21 cellular contexts compared by ENCODE assay signal in the genomic region with DNA sequence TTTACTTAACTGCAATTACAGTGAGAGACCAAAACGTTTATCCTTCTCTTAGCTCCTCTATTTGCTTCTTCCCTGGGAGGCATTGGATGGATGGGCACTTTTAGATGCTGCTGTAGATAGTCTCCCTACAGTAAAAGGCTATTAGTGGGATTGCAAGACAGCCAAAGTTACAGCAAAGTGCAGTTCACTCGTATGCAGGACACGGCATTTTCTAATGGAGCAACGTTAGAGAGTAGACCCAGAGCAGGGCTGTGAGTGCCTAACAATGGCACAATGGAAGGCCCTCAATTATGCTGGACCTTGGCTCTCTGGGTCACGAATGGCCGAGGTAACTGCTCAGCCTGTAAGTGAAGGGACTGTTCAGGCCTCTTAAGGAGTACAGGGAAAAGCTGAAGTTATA.
DNase-seq lines count a peak whose midpoint lies in the region; ATAC-seq, FAIRE-seq and TF ChIP-seq lines count a peak whose summit lies in the region.
"Had no signal": no experiment of that assay in that cellular context is flagged by ENCODE, and none has a peak within 500 bp of the region (broad histone marks: within the 10 kb centered on the region; RNA-seq: fewer than 3 reads in every experiment).

No MANE protein-coding gene starts in this region.

- TF ChIP-seq CTCF in HepG2 (CRISPR knock-in tag; IDR thresholded peaks at IDR 0.05): no peak
- no peak for TF ChIP-seq CTCF in right lobe of liver (IDR thresholded peaks at IDR 0.05)
- no peak for TF ChIP-seq CTCF in neural cell (IDR thresholded peaks at IDR 0.05; ENCODE audit: poor library complexity, severe bottlenecking)
- no peak for TF ChIP-seq CTCF in vagina (IDR thresholded peaks at IDR 0.05)

- H3K9ac ChIP-seq in HepG2 (ENCODE audit: insufficient read depth, low read depth, low read length) (no peak overlapping the region), neural cell (ENCODE audit: low read length) (no peak overlapping the region)
- H3K9ac ChIP-seq: BLaER1 had no signal

- FAIRE-seq in HepG2 (lab: Jason Lieb, UNC): no peak
- FAIRE-seq: A204.1, D721Med, GM12891, GM18507 had no signal

- CTCF ChIA-PET in HepG2 (lab: Yijun Ruan, JAX; ENCODE audit: low intra/inter-chr PET ratio, low total read pairs): no interaction called here

- POLR2A ChIA-PET in HepG2 (lab: Yijun Ruan, JAX): no interaction called here

- intact Hi-C loops in HepG2 (cut with micrococcal nuclease; ENCODE audit: unreplicated experiment) (no loop called here), right lobe of liver (cut with DNase I) (no loop called here), vagina (cut with DNase I) (no loop called here)

- peak overlapping the region; percentile 56 for H2AFZ ChIP-seq in HepG2 (ENCODE audit: low read length)
- no peak overlapping the region for H2AFZ ChIP-seq in neural cell (ENCODE audit: low read depth, low read length)
- H2AFZ ChIP-seq: GM23338 had no signal

- TF ChIP-seq POLR2A in HepG2 (IDR thresholded peaks at IDR 0.05; ENCODE audit: insufficient read depth in 1 of 2, low read depth in 2 of 2, low read length in 2 of 2): no peak
- TF ChIP-seq POLR2A in right lobe of liver (IDR thresholded peaks at IDR 0.05): no peak
- no peak for TF ChIP-seq POLR2A in vagina (IDR thresholded peaks at IDR 0.05)

- no peak for TF ChIP-seq RAD21 in HepG2 (CRISPR knock-in tag; IDR thresholded peaks at IDR 0.05)
- TF ChIP-seq RAD21 in neural cell (conservative IDR thresholded peaks at IDR 0.05): peak; percentile 9

- no peaks in the 10 kb centered on the region for H3K79me2 ChIP-seq in HepG2 (ENCODE audit: insufficient read depth, low read length)
- no peaks in the 10 kb centered on the region for H3K79me2 ChIP-seq in neural cell (replicated peaks; ENCODE audit: insufficient read depth, low read length)

- H3K4me3 ChIP-seq in HepG2 (replicated peaks in 1 of 3; ENCODE audit: insufficient read depth in 1 of 3, low read depth in 2 of 3, low read length in 3 of 3) (no peak overlapping the region), right lobe of liver (no peak overlapping the region), neural cell (ENCODE audit: low read length) (no peak overlapping the region), vagina (no peak overlapping the region)
- H3K4me3 ChIP-seq: BLaER1, GM23338 had no signal

- no peaks in the 10 kb centered on the region for H3K4me1 ChIP-seq in HepG2 (ENCODE audit: insufficient read depth, low read length)
- no peaks in the 10 kb centered on the region for H3K4me1 ChIP-seq in right lobe of liver
- H3K4me1 ChIP-seq in vagina: peaks cover 19% of the 10 kb centered on the region
- H3K4me1 ChIP-seq: BLaER1 had no signal

- H3K9me3 ChIP-seq in HepG2 (ENCODE audit: low read length) (no peaks in the 10 kb centered on the region), right lobe of liver (no peaks in the 10 kb centered on the region), neural cell (ENCODE audit: low read length) (no peaks in the 10 kb centered on the region), vagina (no peaks in the 10 kb centered on the region)

- H3K4me2 ChIP-seq in HepG2 (ENCODE audit: low read depth, low read length): no peak overlapping the region
- no peak overlapping the region for H3K4me2 ChIP-seq in neural cell (ENCODE audit: low read length)
- H3K4me2 ChIP-seq: BLaER1, GM23338 had no signal

- ATAC-seq in HepG2 (no peak), right lobe of liver (no peak), HG02798 (IDR thresholded peaks at IDR 0.05; ENCODE audit: poor library complexity, unreplicated experiment) (no peak)
- ATAC-seq: GM23338, HCT116 had no signal

- no peak for TF ChIP-seq EP300 in HepG2 (IDR thresholded peaks at IDR 0.05; ENCODE audit: low read depth in 2 of 2, low read length in 2 of 2)
- no peak for TF ChIP-seq EP300 in HepG2 (CRISPR knock-in tag; IDR thresholded peaks at IDR 0.05; ENCODE audit: borderline replicate concordance)
- TF ChIP-seq EP300 in neural cell (conservative IDR thresholded peaks at IDR 0.05; ENCODE audit: poor library complexity, severe bottlenecking): peak; percentile 23

- H3K27me3 ChIP-seq in HepG2 (ENCODE audit: control insufficient read depth in 1 of 2, insufficient read depth in 2 of 2, low read length in 2 of 2) (0 out of 5 replicates have a peak, but pooled peaks cover 0 to 3% of the 10 kb centered on the region in 2 experiments), right lobe of liver (no peaks in the 10 kb centered on the region), neural cell (ENCODE audit: insufficient read depth, low read depth, low read length) (no peaks in the 10 kb centered on the region), vagina (no peaks in the 10 kb centered on the region)
- H3K27me3 ChIP-seq: BLaER1 had no signal

- H4K20me1 ChIP-seq in HepG2 (ENCODE audit: insufficient read depth, low read length) (no peaks in the 10 kb centered on the region), neural cell (ENCODE audit: insufficient read depth) (no peaks in the 10 kb centered on the region)
- H4K20me1 ChIP-seq: BLaER1 had no signal

- H3K27ac ChIP-seq in HepG2 (ENCODE audit: extremely low read length, insufficient read depth, low read length): no peak overlapping the region
- no peak overlapping the region for H3K27ac ChIP-seq in right lobe of liver
- H3K27ac ChIP-seq in neural cell (ENCODE audit: low read length): no peak overlapping the region
- peak overlapping the region; percentile 60 for H3K27ac ChIP-seq in vagina
- H3K27ac ChIP-seq: 22Rv1, BLaER1, C4-2B had no signal

- H3F3A ChIP-seq in neural cell (ENCODE audit: insufficient read depth, low read length, poor library complexity, severe bottlenecking): no peaks in the 10 kb centered on the region

- in situ Hi-C loops in HepG2 (cut with HindIII; ENCODE audit: extremely low pct_ligation_motif_present, low pct_unique_long_range_greater_than_20kb): no loop called here

- H3K36me3 ChIP-seq in HepG2 (replicated peaks in 1 of 2; ENCODE audit: control insufficient read depth in 1 of 2, insufficient read depth in 2 of 2, low read length in 2 of 2): no peaks in the 10 kb centered on the region
- H3K36me3 ChIP-seq in right lobe of liver: no peaks in the 10 kb centered on the region
- H3K36me3 ChIP-seq in neural cell (ENCODE audit: insufficient read depth, low read length): no peaks in the 10 kb centered on the region
- no peaks in the 10 kb centered on the region for H3K36me3 ChIP-seq in vagina
- H3K36me3 ChIP-seq: BLaER1 had no signal

- DNase-seq in HepG2 (ENCODE audit: low spot score) (no peak), right lobe of liver (no peak), vagina (ENCODE audit: extremely low spot score in 2 of 2) (no peak), hepatic stellate cell (ENCODE audit: low spot score) (no peak)
- DNase-seq: CD4-positive, alpha-beta T cell; CD8-positive, alpha-beta memory T cell; DMS53; DMS79 treated with DMSO at 0.1 percent for 48 hours; GF-D8; H9 had no signal

- no TSS peak for BruUV-seq in HepG2 (replicated peaks; lab: Mats Ljungman, UMichigan)

- H3K9me2 ChIP-seq in neural cell (ENCODE audit: insufficient read depth, low read length): no peaks in the 10 kb centered on the region

- 1% methylated on average over 6 of the region's 6 CpGs for WGBS in HepG2 (ENCODE audit: low lambda C conversion rate)
- 39% methylated on average over 6 of the region's 6 CpGs for WGBS in right lobe of liver (ENCODE audit: insufficient coverage, low coverage, low lambda C conversion rate, missing lambda C conversion rate)

TF ChIP-seq in HepG2, 621 proteins besides CTCF, POLR2A, EP300 and RAD21 (continues in another document):
- TF ChIP-seq SAFB2 (CRISPR knock-in tag; IDR thresholded peaks at IDR 0.05; ENCODE audit: borderline replicate concordance, low read depth) (no peak), THAP9 (CRISPR knock-in tag; IDR thresholded peaks at IDR 0.05; ENCODE audit: borderline replicate concordance) (no peak)

TF ChIP-seq in neural cell, 6 proteins besides CTCF, POLR2A, EP300 and RAD21:
- TF ChIP-seq, protein P1, sequence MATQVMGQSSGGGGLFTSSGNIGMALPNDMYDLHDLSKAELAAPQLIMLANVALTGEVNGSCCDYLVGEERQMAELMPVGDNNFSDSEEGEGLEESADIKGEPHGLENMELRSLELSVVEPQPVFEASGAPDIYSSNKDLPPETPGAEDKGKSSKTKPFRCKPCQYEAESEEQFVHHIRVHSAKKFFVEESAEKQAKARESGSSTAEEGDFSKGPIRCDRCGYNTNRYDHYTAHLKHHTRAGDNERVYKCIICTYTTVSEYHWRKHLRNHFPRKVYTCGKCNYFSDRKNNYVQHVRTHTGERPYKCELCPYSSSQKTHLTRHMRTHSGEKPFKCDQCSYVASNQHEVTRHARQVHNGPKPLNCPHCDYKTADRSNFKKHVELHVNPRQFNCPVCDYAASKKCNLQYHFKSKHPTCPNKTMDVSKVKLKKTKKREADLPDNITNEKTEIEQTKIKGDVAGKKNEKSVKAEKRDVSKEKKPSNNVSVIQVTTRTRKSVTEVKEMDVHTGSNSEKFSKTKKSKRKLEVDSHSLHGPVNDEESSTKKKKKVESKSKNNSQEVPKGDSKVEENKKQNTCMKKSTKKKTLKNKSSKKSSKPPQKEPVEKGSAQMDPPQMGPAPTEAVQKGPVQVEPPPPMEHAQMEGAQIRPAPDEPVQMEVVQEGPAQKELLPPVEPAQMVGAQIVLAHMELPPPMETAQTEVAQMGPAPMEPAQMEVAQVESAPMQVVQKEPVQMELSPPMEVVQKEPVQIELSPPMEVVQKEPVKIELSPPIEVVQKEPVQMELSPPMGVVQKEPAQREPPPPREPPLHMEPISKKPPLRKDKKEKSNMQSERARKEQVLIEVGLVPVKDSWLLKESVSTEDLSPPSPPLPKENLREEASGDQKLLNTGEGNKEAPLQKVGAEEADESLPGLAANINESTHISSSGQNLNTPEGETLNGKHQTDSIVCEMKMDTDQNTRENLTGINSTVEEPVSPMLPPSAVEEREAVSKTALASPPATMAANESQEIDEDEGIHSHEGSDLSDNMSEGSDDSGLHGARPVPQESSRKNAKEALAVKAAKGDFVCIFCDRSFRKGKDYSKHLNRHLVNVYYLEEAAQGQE (IDR thresholded peaks at IDR 0.05; ENCODE audit: borderline replicate concordance): no peak
- TF ChIP-seq EZH2 (IDR thresholded peaks at IDR 0.05; ENCODE audit: borderline replicate concordance, insufficient read depth, low read length, poor library complexity, severe bottlenecking) (no peak), TAF1 (IDR thresholded peaks at IDR 0.05; ENCODE audit: low read depth) (no peak), SMC3 (conservative IDR thresholded peaks at IDR 0.05; ENCODE audit: poor library complexity) (no peak), MXI1 (conservative IDR thresholded peaks at IDR 0.05; ENCODE audit: poor library complexity, severe bottlenecking) (no peak), POLR2AphosphoS5 (IDR thresholded peaks at IDR 0.05) (no peak)
